ENCODE assay signal across 8 cellular contexts in the genomic region with DNA sequence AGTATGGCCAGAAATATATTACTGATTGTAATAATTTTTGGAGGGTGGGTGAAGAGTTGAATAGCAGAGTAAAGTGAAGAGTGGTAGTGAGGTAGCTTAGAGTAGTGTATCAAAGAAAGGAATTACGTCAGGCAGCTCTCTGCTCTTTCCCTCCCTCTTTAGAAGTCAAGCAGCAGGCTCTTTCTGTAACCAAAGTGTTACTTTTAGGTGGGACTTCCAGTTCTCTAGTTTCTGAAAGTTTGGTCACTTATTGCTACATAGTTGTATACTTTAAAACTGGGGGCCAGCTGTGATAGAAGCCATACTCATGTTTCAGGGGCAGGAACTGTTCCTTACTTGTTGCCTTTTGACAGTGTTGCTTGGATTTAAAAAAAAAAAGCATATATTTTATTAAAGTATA. TPM values are rescaled to one million over a fixed set of nuclear protein-coding genes. Genes with fewer than 3 reads are reported as not detected.
DNase-seq lines count a peak whose midpoint lies in the region; ATAC-seq and TF ChIP-seq lines count a peak whose summit lies in the region.

No MANE protein-coding gene starts in this region.

- H3K27me3 ChIP-seq in neutrophil (no peaks in the 10 kb centered on the region), WERI-Rb-1 (ENCODE audit: insufficient read depth, low read depth, severe bottlenecking) (no peaks in the 10 kb centered on the region)

- ATAC-seq in GM18907 (IDR thresholded peaks at IDR 0.05; ENCODE audit: unreplicated experiment) (peak; percentile 55), HG02678 (IDR thresholded peaks at IDR 0.05; ENCODE audit: unreplicated experiment) (peak; percentile 66), T-helper 17 cell (peak; percentile 55)

- TF ChIP-seq CTCF in neutrophil (IDR thresholded peaks at IDR 0.05) = no peak
- no peak for TF ChIP-seq CTCF in WERI-Rb-1 (IDR thresholded peaks at IDR 0.05; ENCODE audit: low read depth, low read length)

- H3K36me3 ChIP-seq in neutrophil (no peaks in the 10 kb centered on the region), WERI-Rb-1 (no peaks in the 10 kb centered on the region)

- peak overlapping the region; percentile 45 for H3K4me3 Mint-ChIP-seq in T-helper 17 cell

- H3K4me3 ChIP-seq in neutrophil (ENCODE audit: low read depth in 1 of 2, low read length in 1 of 2) (no peak overlapping the region), WERI-Rb-1 (ENCODE audit: low read depth, low read length) (no peak overlapping the region)

- peaks cover 50% of the 10 kb centered on the region for H3K4me1 Mint-ChIP-seq in T-helper 17 cell

- no peaks in the 10 kb centered on the region for H3K9me3 ChIP-seq in T-helper 17 cell (ENCODE audit: control insufficient read depth, low read length, poor library complexity, severe bottlenecking)
- H3K9me3 ChIP-seq in neutrophil = no peaks in the 10 kb centered on the region
- peaks cover 3% of the 10 kb centered on the region for H3K9me3 ChIP-seq in WERI-Rb-1 (ENCODE audit: severe bottlenecking)

- H3K27ac ChIP-seq in neutrophil = peak overlapping the region; percentile 26
- no peak overlapping the region for H3K27ac ChIP-seq in WERI-Rb-1

- DNase-seq in T-helper 17 cell = no peak
- DNase-seq in dedifferentiated amniotic fluid mesenchymal stem cell (ENCODE audit: extremely low spot score) = no peak
- no peak for DNase-seq in ecto neural progenitor cell (ENCODE audit: low spot score)
- DNase-seq in NCI-H2171 (lab: John Stamatoyannopoulos, UW) = no peak
- no peak for DNase-seq in WERI-Rb-1

- H3K27me3 Mint-ChIP-seq in T-helper 17 cell = no peaks in the 10 kb centered on the region

- peak overlapping the region; percentile 98 for H3K27ac Mint-ChIP-seq in T-helper 17 cell

- peaks cover 22 to 44% of the 10 kb centered on the region in 2 experiments for H3K4me1 ChIP-seq in neutrophil (ENCODE audit: control insufficient read depth in 1 of 2, insufficient read depth in 1 of 2, low read depth in 1 of 2, low read length in 1 of 2)

- H3K36me3 Mint-ChIP-seq in T-helper 17 cell (ENCODE audit: low read depth) = peaks cover 3% of the 10 kb centered on the region

RNA-seq across cellular contexts. Expression of a gene that starts 30.6 kb away (rescaled TPM):
- total RNA-seq in T-helper 17 cell = 100 to 1,000 TPM; 153 to 164 TPM
